In genomic region chr17:81086789-81087551, GRCh38 we compare ENCODE assay signal across 21 cellular contexts. TPM values are rescaled to one million over a fixed set of nuclear protein-coding genes. Genes with fewer than 3 reads are reported as not detected.
DNase-seq lines count a peak whose midpoint lies in the region; ATAC-seq and TF ChIP-seq lines count a peak whose summit lies in the region.
"Had no signal": no experiment of that assay in that cellular context is flagged by ENCODE, and none has a peak within 500 bp of the region (broad histone marks: within the 10 kb centered on the region; RNA-seq: fewer than 3 reads in every experiment).

No MANE protein-coding gene starts in this region.

- TF ChIP-seq RAD21 in SK-N-SH (IDR thresholded peaks at IDR 0.05; ENCODE audit: low read length), result no peak

- POLR2A ChIA-PET in SK-N-SH (lab: Yijun Ruan, JAX), result no interaction called here

- H3K4me1 ChIP-seq in lower lobe of right lung (peaks cover 66% of the 10 kb centered on the region), SK-N-SH (ENCODE audit: control insufficient read depth in 1 of 2, insufficient read depth in 2 of 2, low read depth in 1 of 2, low read length in 1 of 2) (peaks cover 0 to 26% of the 10 kb centered on the region in 2 experiments; a peak in 1 of 4 replicates)
- H3K4me1 ChIP-seq: HAP-1 had no signal

- DNase-seq in stimulated activated naive CD8-positive, alpha-beta T cell treated with anti-CD3 and anti-CD28 coated beads, Interleukin-15, amount 100 ng/mL, for 72 hours, result no peak
- no peak for DNase-seq in stimulated activated naive CD8-positive, alpha-beta T cell treated with anti-CD3 and anti-CD28 coated beads, Interleukin-15, Interleukin-2, amounts not matched to agents 100 U/mL and 50 U/mL, for 24 hours
- peak in 2 of 61 donors; percentile 18 to 21 for DNase-seq in caudate nucleus (lab: John Stamatoyannopoulos, UW)
- peak; percentile 79 for DNase-seq in lower lobe of right lung
- DNase-seq in H4 (ENCODE audit: low spot score), result no peak
- no peak for DNase-seq in HK-2 (ENCODE audit: unreplicated experiment)
- DNase-seq in SK-N-SH, result no peak
- no peak for DNase-seq in HCEC 1CT
- DNase-seq: activated B cell treated with CpG ODN at 0.5 μM for 24 hours; activated naive CD8-positive, alpha-beta T cell treated with anti-CD3 and anti-CD28 coated beads, Interleukin-2, amount 10 ng/mL, durations not matched to agents 7 days and 5 days; DMS79 treated with DMSO at 0.1 percent for 48 hours; KBM-7; NCI-H2081 treated with DMSO at 0.1 percent for 48 hours; NCI-H524 treated with DMSO at 0.1 percent for 48 hours; stimulated activated CD4-positive, alpha-beta T cell treated with anti-CD3 and anti-CD28 coated beads, Interleukin-4, amount 100 ng/mL, for 24 hours had no signal

- intact Hi-C loops in lower lobe of right lung (cut with DNase I), result no loop called here

- WGBS in SK-N-SH (ENCODE audit: low lambda C conversion rate), result 93% methylated on average over 21 of the region's 32 CpGs

- H3K4me3 Mint-ChIP-seq in stimulated activated naive CD8-positive, alpha-beta T cell treated with anti-CD3 and anti-CD28 coated beads, Interleukin-15, amount 100 ng/mL, for 72 hours, result no peak overlapping the region
- H3K4me3 Mint-ChIP-seq: activated B cell treated with CpG ODN at 0.5 μM for 24 hours; activated naive CD8-positive, alpha-beta T cell treated with anti-CD3 and anti-CD28 coated beads, Interleukin-2, amount 10 ng/mL, durations not matched to agents 7 days and 5 days; brain; dendritic cell treated with granulocyte-macrophage colony-stimulating factor and Interleukin-4, amounts not matched to agents 40 ng/mL and 50 ng/mL, for 4 days; neural crest cell had no signal

- ATAC-seq in stimulated activated naive CD8-positive, alpha-beta T cell treated with anti-CD3 and anti-CD28 coated beads, Interleukin-15, amount 100 ng/mL, for 72 hours, result peak; percentile 3
- ATAC-seq in stimulated activated naive CD8-positive, alpha-beta T cell treated with anti-CD3 and anti-CD28 coated beads, Interleukin-15, Interleukin-2, amounts not matched to agents 100 U/mL and 50 U/mL, for 24 hours, result no peak
- peak in 1 of 2 donors; percentile 8 for ATAC-seq in lower lobe of right lung

- TF ChIP-seq EP300 in SK-N-SH (IDR thresholded peaks at IDR 0.05; ENCODE audit: borderline replicate concordance in 1 of 2, low read depth in 1 of 2, low read length in 1 of 2), result no peak

- H4K20me1 ChIP-seq in SK-N-SH (ENCODE audit: insufficient read depth), result no peaks in the 10 kb centered on the region

- H3K36me3 ChIP-seq in lower lobe of right lung (peaks cover 37% of the 10 kb centered on the region), SK-N-SH (replicated peaks in 1 of 2; ENCODE audit: control insufficient read depth in 1 of 2, insufficient read depth in 2 of 2, low read length in 1 of 2) (peaks cover 0 to 18% of the 10 kb centered on the region in 2 experiments)
- H3K36me3 ChIP-seq: HAP-1 had no signal

- H3K9me3 ChIP-seq in lower lobe of right lung (no peaks in the 10 kb centered on the region), SK-N-SH (no peaks in the 10 kb centered on the region)
- H3K9me3 ChIP-seq: HAP-1 had no signal

- H3K27ac ChIP-seq in caudate nucleus (ENCODE audit: low read depth, low read length) (peak overlapping the region; percentile 31), lower lobe of right lung (peak overlapping the region; percentile 36), SK-N-SH (ENCODE audit: low read depth in 2 of 2, low read length in 1 of 2) (no peak overlapping the region)

- H3K27ac Mint-ChIP-seq in stimulated activated naive CD8-positive, alpha-beta T cell treated with anti-CD3 and anti-CD28 coated beads, Interleukin-15, amount 100 ng/mL, for 72 hours, result no peak overlapping the region
- H3K27ac Mint-ChIP-seq: activated B cell treated with CpG ODN at 0.5 μM for 24 hours; activated naive CD8-positive, alpha-beta T cell treated with anti-CD3 and anti-CD28 coated beads, Interleukin-2, amount 10 ng/mL, durations not matched to agents 7 days and 5 days; dendritic cell treated with granulocyte-macrophage colony-stimulating factor and Interleukin-4, amounts not matched to agents 40 ng/mL and 50 ng/mL, for 4 days had no signal

- no peaks in the 10 kb centered on the region for H3K9me2 ChIP-seq in SK-N-SH

- H3K4me3 ChIP-seq in lower lobe of right lung (no peak overlapping the region), SK-N-SH (ENCODE audit: low read depth in 2 of 2, low read length in 1 of 2) (no peak overlapping the region)
- H3K4me3 ChIP-seq: HAP-1, smooth muscle cell had no signal

- no peak overlapping the region for H3K9ac ChIP-seq in SK-N-SH

- no peaks in the 10 kb centered on the region for H3F3A ChIP-seq in SK-N-SH (replicated peaks; ENCODE audit: insufficient read depth)

- no peak overlapping the region for H3K4me2 ChIP-seq in SK-N-SH
- H3K4me2 ChIP-seq: smooth muscle cell had no signal

- TF ChIP-seq CTCF in lower lobe of right lung (IDR thresholded peaks at IDR 0.05) (no peak), SK-N-SH (IDR thresholded peaks at IDR 0.05) (no peak)

- no peak overlapping the region for H2AFZ ChIP-seq in SK-N-SH (ENCODE audit: low read depth)

- H3K27me3 ChIP-seq in lower lobe of right lung (ENCODE audit: low read depth) (no peaks in the 10 kb centered on the region), SK-N-SH (ENCODE audit: insufficient read depth) (no peaks in the 10 kb centered on the region)

- peaks cover 5% of the 10 kb centered on the region for H3K4me1 Mint-ChIP-seq in stimulated activated naive CD8-positive, alpha-beta T cell treated with anti-CD3 and anti-CD28 coated beads, Interleukin-15, amount 100 ng/mL, for 72 hours
- H3K4me1 Mint-ChIP-seq: activated B cell treated with CpG ODN at 0.5 μM for 24 hours; activated naive CD8-positive, alpha-beta T cell treated with anti-CD3 and anti-CD28 coated beads, Interleukin-2, amount 10 ng/mL, durations not matched to agents 7 days and 5 days; neural crest cell had no signal

- H3K27me3 Mint-ChIP-seq in stimulated activated naive CD8-positive, alpha-beta T cell treated with anti-CD3 and anti-CD28 coated beads, Interleukin-15, amount 100 ng/mL, for 72 hours, result no peaks in the 10 kb centered on the region
- H3K27me3 Mint-ChIP-seq: activated B cell treated with CpG ODN at 0.5 μM for 24 hours; activated naive CD8-positive, alpha-beta T cell treated with anti-CD3 and anti-CD28 coated beads, Interleukin-2, amount 10 ng/mL, durations not matched to agents 7 days and 5 days; brain; CD4-positive, CD25-positive, alpha-beta regulatory T cell; dendritic cell treated with granulocyte-macrophage colony-stimulating factor and Interleukin-4, amounts not matched to agents 40 ng/mL and 50 ng/mL, for 4 days had no signal

- CTCF ChIA-PET in SK-N-SH (lab: Yijun Ruan, JAX), result interaction anchor here (0.9 to 14.2 kb wide), 3 partner anchors 11 to 63 kb away, joined by 3 to 188 read pairs (median 26); no protein-coding TSS in a partner anchor

- H3K9me3 Mint-ChIP-seq in stimulated activated naive CD8-positive, alpha-beta T cell treated with anti-CD3 and anti-CD28 coated beads, Interleukin-15, amount 100 ng/mL, for 72 hours, result no peaks in the 10 kb centered on the region
- H3K9me3 Mint-ChIP-seq: activated B cell treated with CpG ODN at 0.5 μM for 24 hours; activated naive CD8-positive, alpha-beta T cell treated with anti-CD3 and anti-CD28 coated beads, Interleukin-2, amount 10 ng/mL, durations not matched to agents 7 days and 5 days; brain; CD4-positive, CD25-positive, alpha-beta regulatory T cell; dendritic cell treated with granulocyte-macrophage colony-stimulating factor and Interleukin-4, amounts not matched to agents 40 ng/mL and 50 ng/mL, for 4 days; neural crest cell had no signal

- H3K79me2 ChIP-seq in SK-N-SH (ENCODE audit: insufficient read depth), result no peaks in the 10 kb centered on the region

TF ChIP-seq in SK-N-SH, 30 proteins besides CTCF, POLR2A, EP300 and RAD21 (continues in another document):
- TF ChIP-seq, protein P1, sequence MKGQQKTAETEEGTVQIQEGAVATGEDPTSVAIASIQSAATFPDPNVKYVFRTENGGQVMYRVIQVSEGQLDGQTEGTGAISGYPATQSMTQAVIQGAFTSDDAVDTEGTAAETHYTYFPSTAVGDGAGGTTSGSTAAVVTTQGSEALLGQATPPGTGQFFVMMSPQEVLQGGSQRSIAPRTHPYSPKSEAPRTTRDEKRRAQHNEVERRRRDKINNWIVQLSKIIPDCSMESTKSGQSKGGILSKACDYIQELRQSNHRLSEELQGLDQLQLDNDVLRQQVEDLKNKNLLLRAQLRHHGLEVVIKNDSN (IDR thresholded peaks at IDR 0.05; ENCODE audit: borderline replicate concordance, low read depth), result no peak
- no peak for TF ChIP-seq SMC3 (IDR thresholded peaks at IDR 0.05; ENCODE audit: low read depth, low read length)
- no peak for TF ChIP-seq RXRA (IDR thresholded peaks at IDR 0.05; ENCODE audit: borderline replicate concordance, low read depth)
- TF ChIP-seq, protein P2, sequence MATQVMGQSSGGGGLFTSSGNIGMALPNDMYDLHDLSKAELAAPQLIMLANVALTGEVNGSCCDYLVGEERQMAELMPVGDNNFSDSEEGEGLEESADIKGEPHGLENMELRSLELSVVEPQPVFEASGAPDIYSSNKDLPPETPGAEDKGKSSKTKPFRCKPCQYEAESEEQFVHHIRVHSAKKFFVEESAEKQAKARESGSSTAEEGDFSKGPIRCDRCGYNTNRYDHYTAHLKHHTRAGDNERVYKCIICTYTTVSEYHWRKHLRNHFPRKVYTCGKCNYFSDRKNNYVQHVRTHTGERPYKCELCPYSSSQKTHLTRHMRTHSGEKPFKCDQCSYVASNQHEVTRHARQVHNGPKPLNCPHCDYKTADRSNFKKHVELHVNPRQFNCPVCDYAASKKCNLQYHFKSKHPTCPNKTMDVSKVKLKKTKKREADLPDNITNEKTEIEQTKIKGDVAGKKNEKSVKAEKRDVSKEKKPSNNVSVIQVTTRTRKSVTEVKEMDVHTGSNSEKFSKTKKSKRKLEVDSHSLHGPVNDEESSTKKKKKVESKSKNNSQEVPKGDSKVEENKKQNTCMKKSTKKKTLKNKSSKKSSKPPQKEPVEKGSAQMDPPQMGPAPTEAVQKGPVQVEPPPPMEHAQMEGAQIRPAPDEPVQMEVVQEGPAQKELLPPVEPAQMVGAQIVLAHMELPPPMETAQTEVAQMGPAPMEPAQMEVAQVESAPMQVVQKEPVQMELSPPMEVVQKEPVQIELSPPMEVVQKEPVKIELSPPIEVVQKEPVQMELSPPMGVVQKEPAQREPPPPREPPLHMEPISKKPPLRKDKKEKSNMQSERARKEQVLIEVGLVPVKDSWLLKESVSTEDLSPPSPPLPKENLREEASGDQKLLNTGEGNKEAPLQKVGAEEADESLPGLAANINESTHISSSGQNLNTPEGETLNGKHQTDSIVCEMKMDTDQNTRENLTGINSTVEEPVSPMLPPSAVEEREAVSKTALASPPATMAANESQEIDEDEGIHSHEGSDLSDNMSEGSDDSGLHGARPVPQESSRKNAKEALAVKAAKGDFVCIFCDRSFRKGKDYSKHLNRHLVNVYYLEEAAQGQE (IDR thresholded peaks at IDR 0.05; ENCODE audit: low read depth, low read length), result no peak
- no peak for TF ChIP-seq JUND (IDR thresholded peaks at IDR 0.05)
- TF ChIP-seq RCOR1 (IDR thresholded peaks at IDR 0.05; ENCODE audit: low read length), result no peak

RNA-seq across cellular contexts. Expression of gene BAIAP2, which starts 52.0 kb away (rescaled TPM):
- total RNA-seq in lower lobe of right lung, result 119 TPM
- total RNA-seq in H4 (2014; rRNA removed; shearing (Covaris generic)), result 42.4 and 47.7 TPM in 2 replicates
- polyA plus RNA-seq in SK-N-SH (2012; rRNA removed), result 15.5 and 19.8 TPM in 2 replicates
- 10.3 and 14.6 TPM in 2 replicates for polyA plus RNA-seq in SK-N-SH (2012; cell fraction: cytosol; rRNA removed)
- polyA plus RNA-seq in SK-N-SH (2012; cell fraction: nucleus; rRNA removed), result 39.2 and 39.3 TPM in 2 replicates

Comparison
In these comparisons a context has a peak if more than half of its experiments do, and no peak if none do; other contexts are left out.
1. H3K27ac ChIP-seq: peak in caudate nucleus (single experiment) and lower lobe of right lung (single experiment); none in SK-N-SH (0 of 2).